In genomic region chr2:221758076-221758475, GRCh38 we compare ENCODE assay signal across 12 cellular contexts.
"Had no signal": no experiment of that assay in that cellular context is flagged by ENCODE, and none has a peak within 500 bp of the region (broad histone marks: within the 10 kb centered on the region; RNA-seq: fewer than 3 reads in every experiment).

No MANE protein-coding gene starts in this region.

- H3K27me3 ChIP-seq: cardiac muscle cell, esophagus muscularis mucosa, ovary had no signal

- H3K27ac ChIP-seq: cardiac muscle cell, esophagus muscularis mucosa, ovary, thoracic aorta had no signal

- H3K36me3 ChIP-seq: cardiac muscle cell, esophagus muscularis mucosa, ovary, thoracic aorta had no signal

- FAIRE-seq: astrocyte had no signal

- H3K4me3 ChIP-seq: cardiac muscle cell, esophagus muscularis mucosa, ovary, thoracic aorta had no signal

- DNase-seq: activated CD4-positive, alpha-beta T cell treated with anti-CD3 and anti-CD28 coated beads, Interleukin-2, amount 10 ng/mL, durations not matched to agents 7 days and 5 days; activated naive CD4-positive, alpha-beta T cell treated with anti-CD3 and anti-CD28 coated beads for 36 hours; activated T-cell treated with anti-CD3 and anti-CD28 coated beads for 4 hours; foreskin fibroblast; glutamatergic neuron; ovary; stimulated activated CD4-positive, alpha-beta T cell treated with anti-CD3 and anti-CD28 coated beads, Interleukin-4, amount 100 ng/mL, for 1 hour; stimulated activated naive CD8-positive, alpha-beta T cell treated with anti-CD3 and anti-CD28 coated beads, Interleukin-15, amount 100 ng/mL, for 72 hours had no signal

- H3K9me3 ChIP-seq: esophagus muscularis mucosa, ovary, thoracic aorta had no signal

- H3K4me1 ChIP-seq: esophagus muscularis mucosa had no signal
